29 cellular contexts compared by ENCODE assay signal in the genomic region with DNA sequence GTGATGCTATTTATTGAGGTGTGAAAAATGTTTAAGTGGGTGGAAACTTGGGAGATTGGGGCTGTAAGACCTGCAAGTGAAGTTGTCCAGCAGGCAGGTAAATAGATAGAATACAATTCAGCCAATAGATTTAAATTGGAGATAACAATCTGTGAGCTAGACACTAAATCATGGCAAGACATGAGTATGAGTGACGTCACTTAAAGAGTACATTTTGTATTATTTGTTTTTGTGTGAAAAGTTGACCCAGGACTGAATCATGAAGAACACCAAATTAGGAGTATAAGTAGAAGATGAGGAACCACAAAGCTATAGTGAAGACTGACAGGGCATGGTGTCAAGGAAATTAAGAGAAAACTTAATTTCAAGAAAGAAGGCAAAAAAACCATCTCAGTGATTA.
"Had no signal": no experiment of that assay in that cellular context is flagged by ENCODE, and none has a peak within 500 bp of the region (broad histone marks: within the 10 kb centered on the region; RNA-seq: fewer than 3 reads in every experiment).

No MANE protein-coding gene starts in this region.

- H3K36me3 Mint-ChIP-seq: activated CD4-positive, alpha-beta memory T cell treated with anti-CD3 and anti-CD28 coated beads for 36 hours; activated naive CD8-positive, alpha-beta T cell had no signal

- H3K4me3 ChIP-seq: body of pancreas, cardiac muscle cell, colonic mucosa had no signal

- H3K27me3 Mint-ChIP-seq: activated CD4-positive, alpha-beta memory T cell treated with anti-CD3 and anti-CD28 coated beads for 36 hours; activated CD4-positive, alpha-beta T cell treated with anti-CD3 and anti-CD28 coated beads for 36 hours; activated CD4-positive, alpha-beta T cell treated with anti-CD3 and anti-CD28 coated beads, Interleukin-2, amount 10 ng/mL, durations not matched to agents 24 days and 14 days; activated naive CD8-positive, alpha-beta T cell; activated T-cell treated with anti-CD3 and anti-CD28 coated beads, Interleukin-2, amount 50 U/mL, for 24 hours had no signal

- H3K4me3 Mint-ChIP-seq: activated CD4-positive, alpha-beta memory T cell treated with anti-CD3 and anti-CD28 coated beads for 36 hours; activated CD4-positive, alpha-beta T cell treated with anti-CD3 and anti-CD28 coated beads for 36 hours; activated CD4-positive, alpha-beta T cell treated with anti-CD3 and anti-CD28 coated beads, Interleukin-2, amount 10 ng/mL, durations not matched to agents 24 days and 14 days; activated CD8-positive, alpha-beta T cell treated with anti-CD3 and anti-CD28 coated beads, Interleukin-2, amount 10 ng/mL, durations not matched to agents 7 days and 5 days; activated naive CD8-positive, alpha-beta T cell; activated T-cell treated with anti-CD3 and anti-CD28 coated beads, Interleukin-2, amount 50 U/mL, for 24 hours; activated T-cell treated with anti-CD3 and anti-CD28 coated beads, Interleukin-2, amount 50 U/mL, for 72 hours had no signal

- H3K4me1 ChIP-seq: body of pancreas, colonic mucosa had no signal

- H3K27ac ChIP-seq: body of pancreas, cardiac muscle cell, colonic mucosa, epithelial cell of prostate had no signal

- ATAC-seq: activated CD4-positive, alpha-beta T cell treated with anti-CD3 and anti-CD28 coated beads for 36 hours; activated CD8-positive, alpha-beta T cell treated with anti-CD3 and anti-CD28 coated beads, Interleukin-2, amount 10 ng/mL, durations not matched to agents 7 days and 5 days; activated T-cell treated with anti-CD3 and anti-CD28 coated beads, Interleukin-2, amount 50 U/mL, for 72 hours; body of pancreas had no signal

- H3K9me3 ChIP-seq: body of pancreas, colonic mucosa had no signal

- DNase-seq: activated CD4-positive, alpha-beta memory T cell treated with anti-CD3 and anti-CD28 coated beads for 36 hours; activated CD4-positive, alpha-beta T cell treated with anti-CD3 and anti-CD28 coated beads for 36 hours; activated CD4-positive, alpha-beta T cell treated with anti-CD3 and anti-CD28 coated beads, Interleukin-2, amount 10 ng/mL, durations not matched to agents 24 days and 14 days; activated CD4-positive, CD25-positive, alpha-beta regulatory T cell; activated CD4-positive, CD25-positive, alpha-beta regulatory T cell treated with anti-CD3 and anti-CD28 coated beads, Interleukin-2, amount 50 U/mL, for 72 hours; activated CD8-positive, alpha-beta memory T cell treated with anti-CD3 and anti-CD28 coated beads, Interleukin-2, amount 50 U/mL, for 48 hours; activated CD8-positive, alpha-beta T cell treated with anti-CD3 and anti-CD28 coated beads, Interleukin-2, amount 10 ng/mL, durations not matched to agents 7 days and 5 days; activated gamma-delta T cell treated with Interleukin-2 at 50 U/mL for 16 hours; activated naive CD4-positive, alpha-beta T cell treated with anti-CD3 and anti-CD28 coated beads, Interleukin-2, amount 50 U/mL, for 16 hours; activated naive CD4-positive, alpha-beta T cell treated with Interleukin-2 at 50 U/mL for 16 hours; activated T-cell treated with anti-CD3 and anti-CD28 coated beads for 4 hours; activated T-cell treated with anti-CD3 and anti-CD28 coated beads, Interleukin-2, amount 50 U/mL, for 24 hours; activated T-cell treated with anti-CD3 and anti-CD28 coated beads, Interleukin-2, amount 50 U/mL, for 72 hours; amniotic stem cell; anterior cingulate cortex; body of pancreas; central memory CD4-positive, alpha-beta T cell; cerebellar nuclear complex; colonic mucosa; effector CD8-positive, alpha-beta T cell; foreskin fibroblast; head of caudate nucleus; T-helper 2 cell had no signal

- H3K36me3 ChIP-seq: cardiac muscle cell, colonic mucosa had no signal

- FAIRE-seq: endometrium, endothelial cell of umbilical vein, frontal cortex had no signal

- H3K9me3 Mint-ChIP-seq: activated T-cell treated with anti-CD3 and anti-CD28 coated beads, Interleukin-2, amount 50 U/mL, for 24 hours had no signal

- H3K27ac Mint-ChIP-seq: activated CD4-positive, alpha-beta memory T cell treated with anti-CD3 and anti-CD28 coated beads for 36 hours; activated CD4-positive, alpha-beta T cell treated with anti-CD3 and anti-CD28 coated beads for 36 hours; activated CD4-positive, alpha-beta T cell treated with anti-CD3 and anti-CD28 coated beads, Interleukin-2, amount 10 ng/mL, durations not matched to agents 24 days and 14 days; activated CD8-positive, alpha-beta T cell treated with anti-CD3 and anti-CD28 coated beads, Interleukin-2, amount 10 ng/mL, durations not matched to agents 7 days and 5 days; activated naive CD8-positive, alpha-beta T cell; activated T-cell treated with anti-CD3 and anti-CD28 coated beads, Interleukin-2, amount 50 U/mL, for 24 hours; activated T-cell treated with anti-CD3 and anti-CD28 coated beads, Interleukin-2, amount 50 U/mL, for 72 hours had no signal

- H3K4me1 Mint-ChIP-seq: activated CD4-positive, alpha-beta T cell treated with anti-CD3 and anti-CD28 coated beads for 36 hours; activated CD4-positive, alpha-beta T cell treated with anti-CD3 and anti-CD28 coated beads, Interleukin-2, amount 10 ng/mL, durations not matched to agents 24 days and 14 days had no signal

- H3K27me3 ChIP-seq: body of pancreas, cardiac muscle cell, colonic mucosa had no signal
